ENCODE assay signal across 10 cellular contexts in the genomic region with DNA sequence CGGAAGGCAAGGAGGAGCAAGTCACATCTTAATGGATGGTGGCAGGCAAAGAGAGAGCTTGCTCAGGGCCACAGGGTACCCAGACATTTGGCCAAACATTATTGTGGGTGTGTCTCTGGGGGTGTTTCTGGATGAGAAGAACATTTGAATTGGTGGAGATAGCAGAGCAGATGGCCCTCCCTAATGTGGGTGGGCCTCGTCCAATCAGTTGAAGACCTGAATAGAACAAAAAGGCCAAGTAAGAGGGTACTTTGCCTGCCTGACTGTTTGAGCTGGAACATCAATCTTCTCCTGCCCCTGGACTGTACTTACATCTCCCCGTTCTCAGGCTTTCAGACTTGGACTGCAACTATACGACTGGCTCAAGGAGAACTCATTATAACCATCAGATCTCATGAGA. TPM values are rescaled to one million over a fixed set of nuclear protein-coding genes. Genes with fewer than 3 reads are reported as not detected.
"Had no signal": no experiment of that assay in that cellular context is flagged by ENCODE, and none has a peak within 500 bp of the region (broad histone marks: within the 10 kb centered on the region; RNA-seq: fewer than 3 reads in every experiment).

No MANE protein-coding gene starts in this region.

- H3K4me3 Mint-ChIP-seq: IgD-negative memory B cell had no signal

- H3K4me1 Mint-ChIP-seq: IgD-negative memory B cell had no signal

- DNase-seq: IMR-90, KBM-7, KG1 had no signal

- H3K9ac ChIP-seq: KMS-11 had no signal

- H3K4me2 ChIP-seq: KMS-11 had no signal

- ATAC-seq: HepG2 had no signal

- H3K27ac ChIP-seq: HL-60, KMS-11 had no signal

- H3K27ac Mint-ChIP-seq: IgD-negative memory B cell had no signal

- FAIRE-seq: HepG2, HTR-8/SVneo had no signal

RNA-seq across cellular contexts. Expression of a gene that starts 55.8 kb away (rescaled TPM):
- total RNA-seq: HepG2, HT-29, HT1080, IMR-90 had no signal
- polyA plus RNA-seq: HepG2, IgD-negative memory B cell, IMR-90 had no signal
